Comparison of ENCODE assay signal across 1 cellular context in genomic region chr12:73390256-73390655, GRCh38.
TF ChIP-seq lines count a peak whose summit lies in the region.

No MANE protein-coding gene starts in this region.

TF ChIP-seq in GM23338, 12 proteins besides CTCF, POLR2A, EP300 and RAD21 (continued from another document):
- TF ChIP-seq REST (IDR thresholded peaks at IDR 0.05; ENCODE audit: unreplicated experiment) (no peak), STAT1 (IDR thresholded peaks at IDR 0.05; ENCODE audit: unreplicated experiment) (no peak), ZNF114 (CRISPR knock-in tag; IDR thresholded peaks at IDR 0.05) (no peak), CREB1 (CRISPR knock-in tag; IDR thresholded peaks at IDR 0.05; ENCODE audit: low read depth) (no peak), ETS1 (IDR thresholded peaks at IDR 0.05) (no peak), NANOG (IDR thresholded peaks at IDR 0.05; ENCODE audit: borderline replicate concordance) (no peak), EZH2phosphoT487 (IDR thresholded peaks at IDR 0.05; ENCODE audit: unreplicated experiment) (no peak), EZH2 (IDR thresholded peaks at IDR 0.05; ENCODE audit: low read depth, unreplicated experiment) (no peak)
